27 cellular contexts compared by ENCODE assay signal in the genomic region with DNA sequence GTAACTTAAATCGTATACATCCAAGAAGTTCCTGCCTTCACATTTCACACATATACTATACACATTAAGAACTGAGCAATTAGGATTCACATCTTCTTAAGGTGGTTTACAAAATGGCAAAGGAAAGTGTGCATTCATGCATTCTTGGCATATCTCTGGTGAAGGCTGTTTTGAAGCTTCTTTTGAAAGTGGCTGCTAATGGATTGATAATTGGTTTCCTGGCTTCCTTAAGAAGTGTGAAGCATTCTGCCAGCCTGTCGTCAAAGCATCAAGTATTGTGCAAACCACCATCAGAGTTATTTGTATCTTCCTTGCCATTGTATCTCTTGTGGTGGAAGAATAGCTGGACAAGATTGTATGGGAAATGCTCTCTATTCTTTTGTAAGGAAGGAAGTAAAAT.
"Had no signal": no experiment of that assay in that cellular context is flagged by ENCODE, and none has a peak within 500 bp of the region (broad histone marks: within the 10 kb centered on the region; RNA-seq: fewer than 3 reads in every experiment).

No MANE protein-coding gene starts in this region.

- H3K36me3 ChIP-seq: left lung, lower lobe of right lung, ovary, right atrium auricular region, right lobe of liver, tibial nerve, upper lobe of left lung, vagina had no signal

- H3K27ac ChIP-seq: left lung, lower lobe of right lung, ovary, right atrium auricular region, right lobe of liver, tibial nerve, upper lobe of left lung, vagina had no signal

- H3K4me3 ChIP-seq: left lung, lower lobe of right lung, ovary, right atrium auricular region, right lobe of liver, smooth muscle cell, tibial nerve, upper lobe of left lung, vagina had no signal

- DNase-seq: hypothalamus; immature natural killer cell; kidney; left colon; left lung; lower lobe of right lung; mammary epithelial cell; mesenchymal stem cell; naive B cell; natural killer cell; nephron progenitor cell; ovary; right lobe of liver; stimulated activated CD4-positive, alpha-beta T cell treated with anti-CD3 and anti-CD28 coated beads, Interleukin-1b, Interleukin-23, amount 100 ng/mL, for 48 hours; stimulated activated CD4-positive, alpha-beta T cell treated with anti-CD3 and anti-CD28 coated beads, Interleukin-2, amount 100 ng/mL, for 48 hours; stimulated activated CD4-positive, alpha-beta T cell treated with anti-CD3 and anti-CD28 coated beads, Interleukin-4, amount 100 ng/mL, for 4 hours; stimulated activated CD8-positive, alpha-beta memory T cell treated with anti-CD3 and anti-CD28 coated beads, Interleukin-4, amount 100 ng/mL, for 48 hours; stimulated activated naive CD4-positive, alpha-beta T cell treated with Interleukin-2 at 50 U/mL for 16 hours; stimulated activated naive CD8-positive, alpha-beta T cell treated with anti-CD3 and anti-CD28 coated beads, Interleukin-15, amount 100 ng/mL, for 72 hours; substantia nigra; upper lobe of left lung had no signal

- FAIRE-seq: islet of Langerhans, kidney had no signal

- H3K4me2 ChIP-seq: smooth muscle cell had no signal

- ATAC-seq: left colon; left lung; lower lobe of right lung; natural killer cell; right lobe of liver; stimulated activated memory B cell treated with anti-CD40 and anti-IgM and Interleukin-4, amounts not matched to agents 10 μg/mL and 1 μg/mL and 100 μg/mL, for 72 hours; stimulated activated naive CD8-positive, alpha-beta T cell treated with anti-CD3 and anti-CD28 coated beads, Interleukin-15, amount 100 ng/mL, for 72 hours had no signal

- H3K27me3 ChIP-seq: ovary, right atrium auricular region, right lobe of liver, tibial nerve, upper lobe of left lung, vagina had no signal

- H3K4me1 ChIP-seq: left lung, lower lobe of right lung, right atrium auricular region, right lobe of liver, tibial nerve, upper lobe of left lung, vagina had no signal
